Comparison of ENCODE assay signal across 8 cellular contexts in the genomic region with DNA sequence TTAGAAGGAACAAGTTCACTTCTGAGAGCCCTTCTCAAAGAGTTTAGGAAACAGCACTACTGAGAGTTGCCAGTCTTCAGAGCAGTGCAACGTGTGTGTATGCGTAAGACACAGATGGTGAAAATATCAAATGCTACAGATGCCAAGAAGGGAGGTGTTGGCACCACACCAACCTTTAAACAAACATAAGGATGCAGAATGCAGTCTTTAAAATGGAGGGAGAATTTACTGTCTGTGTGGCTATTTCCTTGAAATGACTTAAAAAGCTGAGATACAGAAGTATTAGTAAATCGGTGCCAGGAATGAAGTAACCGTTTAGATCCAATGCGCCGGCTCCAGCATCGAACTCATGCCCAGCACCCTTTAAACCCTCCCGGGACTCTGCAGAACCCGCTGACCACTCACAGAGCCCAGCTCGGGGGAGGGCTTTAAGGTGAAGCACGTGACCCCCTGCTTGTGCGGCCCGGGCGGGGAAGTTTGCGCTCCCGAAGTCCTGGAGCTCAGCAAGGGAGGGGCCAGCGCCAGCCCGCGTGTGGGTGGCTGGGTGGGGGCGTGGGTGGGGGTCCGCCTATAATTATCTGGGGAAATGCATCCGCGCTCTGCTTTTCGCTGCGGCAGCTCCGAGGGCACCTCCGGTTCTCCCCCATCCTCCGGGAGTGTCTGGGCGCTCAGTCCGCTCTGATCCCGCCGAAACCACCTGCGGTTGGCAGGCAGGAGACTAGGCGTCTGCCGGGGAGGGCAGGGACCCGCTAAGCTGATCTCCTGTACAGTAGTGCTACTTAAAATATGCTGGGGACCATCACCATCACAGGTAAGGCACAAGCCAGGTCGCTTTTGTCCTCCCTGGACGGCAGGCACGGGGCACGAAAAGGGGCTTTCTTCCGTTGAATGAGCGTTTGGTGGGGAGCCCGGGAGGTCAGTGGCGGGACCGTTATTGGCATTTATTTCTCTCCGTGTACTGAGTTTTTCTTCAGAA.
A peak's percentile ranks its signal among the peaks of the same experiment; 100 is the strongest.
DNase-seq lines count a peak whose midpoint lies in the region; ATAC-seq and TF ChIP-seq lines count a peak whose summit lies in the region.

No MANE protein-coding gene starts in this region.

- H3K27ac ChIP-seq in ovary, result peak overlapping the region; percentile 23 to 70

- H3K27me3 ChIP-seq in ovary, result no peaks in the 10 kb centered on the region

- no peak overlapping the region for H3K27ac Mint-ChIP-seq in glutamatergic neuron (ENCODE audit: unreplicated experiment)

- no peaks in the 10 kb centered on the region for H3K36me3 ChIP-seq in ovary

- no peak for TF ChIP-seq CTCF in glutamatergic neuron (IDR thresholded peaks at IDR 0.05; ENCODE audit: partially characterized antibody, unreplicated experiment)
- TF ChIP-seq CTCF in ovary (IDR thresholded peaks at IDR 0.05), result no peak

- H3K4me3 ChIP-seq in GM08714 (ENCODE audit: low read length) (peak overlapping the region; percentile 46), ovary (peak overlapping the region; percentile 58)

- peaks cover 8% of the 10 kb centered on the region for H3K4me1 ChIP-seq in ovary (ENCODE audit: insufficient read depth)

- H3K9me3 ChIP-seq in ovary, result no peaks in the 10 kb centered on the region

- WGBS in ovary, 3 donors, result 1% methylated on average over 37 to 46 of the region's 46 CpGs

- peaks cover 30% of the 10 kb centered on the region for H3K4me1 Mint-ChIP-seq in glutamatergic neuron (ENCODE audit: low read depth, unreplicated experiment)

- TF ChIP-seq EP300 in ovary (IDR thresholded peaks at IDR 0.05), result no peak

- peaks cover 6% of the 10 kb centered on the region for H3K27me3 Mint-ChIP-seq in glutamatergic neuron (ENCODE audit: unreplicated experiment)

- no peak for ATAC-seq in HG02571 (IDR thresholded peaks at IDR 0.05; ENCODE audit: unreplicated experiment)

- intact Hi-C loops in ovary (cut with DNase I), result loop anchor here in 2 of 4 donors (2.0 kb wide), 2 partner anchors 85 to 311 kb away; no protein-coding TSS in a partner anchor

- peak overlapping the region; percentile 69 for H3K4me3 Mint-ChIP-seq in glutamatergic neuron (ENCODE audit: unreplicated experiment)

- no peak for TF ChIP-seq POLR2A in ovary (IDR thresholded peaks at IDR 0.05)

- H3K36me3 Mint-ChIP-seq in glutamatergic neuron (ENCODE audit: unreplicated experiment), result peaks cover 4% of the 10 kb centered on the region

- DNase-seq in NCI-H2196 treated with DMSO at 0.1 percent for 48 hours (lab: John Stamatoyannopoulos, UW; ENCODE audit: unreplicated experiment) (peak; percentile 63), glutamatergic neuron (peak; percentile 28), ovary (peak; percentile 70 to 86 (median 82)), MV-4-11 (lab: John Stamatoyannopoulos, UW) (no peak)
- peak; percentile 13 for DNase-seq in activated naive CD4-positive, alpha-beta T cell treated with anti-CD3 and anti-CD28 coated beads, Interleukin-2, amount 50 U/mL, for 16 hours
- no peak for DNase-seq in stimulated activated naive CD4-positive, alpha-beta T cell treated with Interleukin-2 at 50 U/mL for 16 hours (lab: John Stamatoyannopoulos, UW)

- H3K9me3 Mint-ChIP-seq in glutamatergic neuron (ENCODE audit: unreplicated experiment), result peaks cover 19% of the 10 kb centered on the region

Comparison
In these comparisons a context has a peak if more than half of its experiments do, and no peak if none do; other contexts are left out.
1. DNase-seq: peak in NCI-H2196 treated with DMSO at 0.1 percent for 48 hours (single experiment), activated naive CD4-positive, alpha-beta T cell treated with anti-CD3 and anti-CD28 coated beads, Interleukin-2, amount 50 U/mL, for 16 hours (single experiment), glutamatergic neuron (single experiment) and ovary (5 of 5); none in stimulated activated naive CD4-positive, alpha-beta T cell treated with Interleukin-2 at 50 U/mL for 16 hours (single experiment) and MV-4-11 (single experiment).